ENCODE assay signal across 15 cellular contexts in genomic region chr4:166896254-166896653, GRCh38.
DNase-seq lines count a peak whose midpoint lies in the region; ATAC-seq and TF ChIP-seq lines count a peak whose summit lies in the region.
"Had no signal": no experiment of that assay in that cellular context is flagged by ENCODE, and none has a peak within 500 bp of the region (broad histone marks: within the 10 kb centered on the region; RNA-seq: fewer than 3 reads in every experiment).

No MANE protein-coding gene starts in this region.

- DNase-seq in BE2C (peak; percentile 22), NCI-H1436 treated with DMSO at 0.1 percent for 48 hours (lab: John Stamatoyannopoulos, UW) (peak; percentile 23), AML-193 (lab: John Stamatoyannopoulos, UW) (no peak), DMS 273 treated with DMSO at 0.1 percent for 48 hours (lab: John Stamatoyannopoulos, UW) (no peak), HPDE6-E6E7 (ENCODE audit: extremely low spot score) (no peak)
- DNase-seq in stimulated activated naive CD4-positive, alpha-beta T cell (lab: John Stamatoyannopoulos, UW), result no peak
- DNase-seq: activated T-cell treated with anti-CD3 and anti-CD28 coated beads, Interleukin-2, amount 50 U/mL, for 4 hours; Calu3; H9; naive thymus-derived CD8-positive, alpha-beta T cell; NCI-H2081 treated with DMSO at 0.1 percent for 48 hours had no signal

- no peaks in the 10 kb centered on the region for H3K36me3 ChIP-seq in BE2C
- H3K36me3 ChIP-seq: left lung, tibial nerve had no signal

- H3K4me1 ChIP-seq in BE2C, result peaks cover 3% of the 10 kb centered on the region
- H3K4me1 ChIP-seq: left lung, tibial nerve had no signal

- H3K9me3 ChIP-seq in BE2C, result no peaks in the 10 kb centered on the region
- H3K9me3 ChIP-seq: tibial nerve had no signal

- peak; percentile 88 for ATAC-seq in GM19351 (IDR thresholded peaks at IDR 0.05; ENCODE audit: unreplicated experiment)
- ATAC-seq in HG02938 (IDR thresholded peaks at IDR 0.05; ENCODE audit: unreplicated experiment), result peak; percentile 67
- ATAC-seq: activated T-cell treated with anti-CD3 and anti-CD28 coated beads, Interleukin-2, amount 50 U/mL, for 4 hours; left lung; naive thymus-derived CD8-positive, alpha-beta T cell had no signal

- TF ChIP-seq CTCF in BE2C (IDR thresholded peaks at IDR 0.05; ENCODE audit: low read depth, low read length), result no peak

- H3K27me3 ChIP-seq in BE2C, result no peaks in the 10 kb centered on the region
- H3K27me3 ChIP-seq: left lung, tibial nerve had no signal

- H3K4me3 ChIP-seq in BE2C (ENCODE audit: low read depth, low read length), result no peak overlapping the region
- H3K4me3 ChIP-seq: left lung, tibial nerve had no signal

Comparison
In these comparisons a context has a peak if more than half of its experiments do, and no peak if none do; other contexts are left out.
1. DNase-seq: peak in BE2C (single experiment) and NCI-H1436 treated with DMSO at 0.1 percent for 48 hours (single experiment); none in AML-193 (0 of 2), DMS 273 treated with DMSO at 0.1 percent for 48 hours (single experiment), HPDE6-E6E7 (single experiment) and stimulated activated naive CD4-positive, alpha-beta T cell (0 of 6).